ENCODE assay signal across 1 cellular context in the genomic region with DNA sequence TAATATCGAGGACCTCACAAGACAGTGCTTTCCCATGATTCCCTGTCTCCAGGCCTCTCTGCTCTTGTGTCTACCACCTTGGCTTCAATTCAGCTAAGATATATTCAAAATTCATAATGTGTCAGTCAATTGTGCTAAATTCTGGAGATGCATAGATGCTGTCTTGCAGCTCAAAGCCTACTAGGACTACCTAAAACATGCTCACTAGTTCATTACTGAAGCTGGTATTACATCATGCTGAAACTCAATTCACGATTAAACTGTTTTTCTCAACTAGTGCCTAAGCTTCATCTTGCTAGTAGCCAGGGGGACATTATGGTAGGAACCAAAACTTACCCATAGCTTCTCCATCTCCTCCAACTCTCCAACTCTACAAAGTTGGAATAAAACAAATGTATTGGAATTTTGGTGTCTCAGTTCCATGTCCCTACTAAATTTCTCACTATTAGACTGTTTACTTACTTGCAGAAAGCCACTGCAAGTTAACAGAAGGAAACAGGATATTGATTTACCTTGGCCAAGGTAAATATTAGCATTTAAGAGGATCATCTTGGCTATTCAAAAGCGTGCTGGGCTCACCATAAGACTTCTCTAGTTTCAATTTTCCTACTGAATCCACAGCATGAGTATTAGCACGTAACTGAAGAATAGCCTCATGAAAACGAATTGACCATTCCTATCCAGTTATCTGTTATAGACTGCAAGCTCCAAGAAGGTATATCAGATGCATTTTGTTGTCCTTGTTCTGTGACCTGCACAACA.
TF ChIP-seq lines count a peak whose summit lies in the region.

No MANE protein-coding gene starts in this region.

TF ChIP-seq in H1, 55 proteins besides CTCF, POLR2A, EP300 and RAD21:
- no peak for TF ChIP-seq CHD2 (IDR thresholded peaks at IDR 0.05; ENCODE audit: low read length)
- TF ChIP-seq GTF2F1 (IDR thresholded peaks at IDR 0.05; ENCODE audit: borderline replicate concordance, low read depth, low read length): no peak
- TF ChIP-seq CREB1 (IDR thresholded peaks at IDR 0.05): no peak
- no peak for TF ChIP-seq USF2 (IDR thresholded peaks at IDR 0.05; ENCODE audit: low read length)
- no peak for TF ChIP-seq CTBP2 (IDR thresholded peaks at IDR 0.05; ENCODE audit: borderline replicate concordance, insufficient read depth, insufficient read length, low read length)
- TF ChIP-seq SIX5 (IDR thresholded peaks at IDR 0.05; ENCODE audit: low read depth, low read length): no peak
- TF ChIP-seq TAF7 (optimal IDR thresholded peaks at IDR 0.05; ENCODE audit: borderline replicate concordance, low read depth, low read length): no peak
- TF ChIP-seq NANOG (IDR thresholded peaks at IDR 0.05; ENCODE audit: insufficient read depth, low read depth, low read length, poor library complexity, severe bottlenecking): no peak
- no peak for TF ChIP-seq SUZ12 (IDR thresholded peaks at IDR 0.05; ENCODE audit: low read length)
- no peak for TF ChIP-seq BRCA1 (IDR thresholded peaks at IDR 0.05; ENCODE audit: low read depth, low read length)
